8 cellular contexts compared by ENCODE assay signal in the genomic region with DNA sequence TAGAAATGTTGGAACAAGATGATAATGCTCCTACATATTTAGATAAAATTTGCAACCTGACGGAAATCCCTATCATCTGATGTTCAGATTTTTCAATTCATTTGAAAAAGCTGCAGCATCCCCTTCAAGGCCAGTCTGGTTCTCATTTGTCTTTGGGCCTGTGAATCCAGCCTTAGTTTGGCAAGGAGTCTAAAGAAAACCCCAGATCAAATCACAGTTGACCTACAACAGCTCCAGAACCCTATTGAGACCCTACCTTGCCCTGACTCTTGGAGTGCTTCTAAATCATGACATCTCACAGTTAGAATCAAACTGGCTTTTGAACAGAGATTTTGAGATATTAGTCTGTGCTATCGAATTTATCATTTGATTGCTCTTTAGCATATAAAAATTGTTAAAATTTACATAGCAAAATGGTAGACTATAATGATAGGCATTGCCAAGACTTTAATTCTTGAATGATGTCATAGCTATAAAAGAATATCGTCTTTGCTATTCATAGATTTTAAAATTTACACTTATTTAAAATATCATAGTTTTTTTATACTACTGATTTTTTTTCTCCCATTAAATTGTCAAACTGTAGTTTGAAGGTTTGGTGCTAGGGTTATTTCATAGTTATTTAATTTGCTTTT. TPM values are rescaled to one million over a fixed set of nuclear protein-coding genes. Genes with fewer than 3 reads are reported as not detected.
DNase-seq lines count a peak whose midpoint lies in the region; ATAC-seq, FAIRE-seq and TF ChIP-seq lines count a peak whose summit lies in the region.

No MANE protein-coding gene starts in this region.

- H3K27me3 ChIP-seq in GM06990 (replicated peaks; ENCODE audit: control insufficient read depth, insufficient read depth, low read length) (no peaks in the 10 kb centered on the region), rectal smooth muscle tissue (ENCODE audit: control insufficient read depth, insufficient read depth, low read length) (no peaks in the 10 kb centered on the region)

- DNase-seq in GM06990 (ENCODE audit: extremely low read depth, insufficient read length): no peak
- peak; percentile 28 for DNase-seq in RPMI8226
- peak; percentile 29 for DNase-seq in fibroblast of peridontal ligament (ENCODE audit: extremely low read depth)
- DNase-seq in GM12891 (ENCODE audit: insufficient read length, low spot score): no peak
- no peak for DNase-seq in AG08395 (ENCODE audit: low spot score)
- DNase-seq in NCI-H748 (lab: John Stamatoyannopoulos, UW; ENCODE audit: unreplicated experiment): no peak

- H3K36me3 ChIP-seq in GM06990 (ENCODE audit: control insufficient read depth, insufficient read depth, low read length): no peaks in the 10 kb centered on the region
- H3K36me3 ChIP-seq in rectal smooth muscle tissue (ENCODE audit: control insufficient read depth, insufficient read depth, low read length): no peaks in the 10 kb centered on the region

- TF ChIP-seq POLR2A in GM12891 (IDR thresholded peaks at IDR 0.05; ENCODE audit: low read depth, low read length): no peak

- TF ChIP-seq CTCF in GM06990 (IDR thresholded peaks at IDR 0.05; ENCODE audit: insufficient read depth, low read length, poor library complexity, severe bottlenecking): no peak

- H3K9ac ChIP-seq in rectal smooth muscle tissue (ENCODE audit: low read length): peak overlapping the region; percentile 52

- peak overlapping the region; percentile 78 for H3K4me3 ChIP-seq in GM06990 (replicated peaks; ENCODE audit: low read depth, low read length)
- H3K4me3 ChIP-seq in rectal smooth muscle tissue (ENCODE audit: low read length): peak overlapping the region; percentile 77

- no peak for FAIRE-seq in GM12891 (lab: Jason Lieb, UNC)

- peaks cover 14% of the 10 kb centered on the region for H3K4me1 ChIP-seq in rectal smooth muscle tissue (ENCODE audit: control insufficient read depth, insufficient read depth, low read length)

- ATAC-seq in HG02678 (IDR thresholded peaks at IDR 0.05; ENCODE audit: unreplicated experiment): no peak

- no peak overlapping the region for H3K27ac ChIP-seq in rectal smooth muscle tissue (ENCODE audit: low read depth, low read length)

TF ChIP-seq in GM12891, 5 proteins besides CTCF, POLR2A, EP300 and RAD21:
- TF ChIP-seq POLR2AphosphoS5 (IDR thresholded peaks at IDR 0.05; ENCODE audit: low read depth, low read length) (no peak), PAX5 (IDR thresholded peaks at IDR 0.05; ENCODE audit: insufficient read depth, low read length, severe bottlenecking) (no peak), SPI1 (IDR thresholded peaks at IDR 0.05; ENCODE audit: low read depth, low read length) (no peak), TAF1 (IDR thresholded peaks at IDR 0.05; ENCODE audit: low read depth, low read length) (no peak), POU2F2 (IDR thresholded peaks at IDR 0.05; ENCODE audit: low read depth, low read length) (no peak)
TF ChIP-seq in GM12891: peak in this region for 0.

RNA-seq across cellular contexts. Expression of gene PPP2R5A, which starts 2.2 kb away (rescaled TPM):
- polyA plus RNA-seq in GM12891 (2012; ENCODE audit: low read depth, missing spikeins): 20.7 TPM

Comparison
In these comparisons a context has a peak if more than half of its experiments do, and no peak if none do; other contexts are left out.
1. DNase-seq: peak in RPMI8226 (single experiment) and fibroblast of peridontal ligament (single experiment); none in GM06990 (single experiment), GM12891 (single experiment), AG08395 (single experiment) and NCI-H748 (single experiment).